12 cellular contexts compared by ENCODE assay signal in the genomic region with DNA sequence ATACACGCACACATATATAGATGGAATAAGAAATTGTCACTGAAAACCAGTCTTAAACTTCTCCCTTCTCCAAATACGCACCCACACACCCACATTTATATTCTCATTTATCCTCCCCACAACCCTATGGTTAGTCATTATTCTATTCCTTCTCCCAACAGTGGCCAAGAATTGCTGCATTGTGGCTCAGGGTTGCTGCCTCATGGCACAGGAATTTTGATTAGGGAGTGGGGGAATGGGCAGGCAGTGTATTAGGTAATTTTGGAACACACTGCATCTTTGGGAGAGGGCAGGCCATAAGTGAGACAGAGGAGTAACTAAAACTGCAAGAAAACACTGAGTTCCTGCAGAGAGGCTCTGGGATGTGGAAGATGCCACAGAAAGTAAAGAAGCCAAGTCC. TPM values are rescaled to one million over a fixed set of nuclear protein-coding genes. Genes with fewer than 3 reads are reported as not detected.
A peak's percentile ranks its signal among the peaks of the same experiment; 100 is the strongest.
DNase-seq lines count a peak whose midpoint lies in the region; ATAC-seq and TF ChIP-seq lines count a peak whose summit lies in the region.
"Had no signal": no experiment of that assay in that cellular context is flagged by ENCODE, and none has a peak within 500 bp of the region (broad histone marks: within the 10 kb centered on the region; RNA-seq: fewer than 3 reads in every experiment).

No MANE protein-coding gene starts in this region.

- ATAC-seq in HG03045 (IDR thresholded peaks at IDR 0.05; ENCODE audit: unreplicated experiment) = no peak
- ATAC-seq: activated CD8-positive, alpha-beta memory T cell treated with anti-CD3 and anti-CD28 coated beads, Interleukin-2, amount 10 ng/mL, durations not matched to agents 7 days and 5 days had no signal

- no TSS peak for BruUV-seq in MCF 10A (replicated peaks; lab: Mats Ljungman, UMichigan)

- TF ChIP-seq POLR2A in breast epithelium (IDR thresholded peaks at IDR 0.05) (no peak), esophagus muscularis mucosa (IDR thresholded peaks at IDR 0.05; ENCODE audit: low read depth) (no peak)

- no peaks in the 10 kb centered on the region for H3K9me3 ChIP-seq in breast epithelium
- no peaks in the 10 kb centered on the region for H3K9me3 ChIP-seq in esophagus muscularis mucosa

- peak overlapping the region; percentile 20 for H3K4me3 Mint-ChIP-seq in MCF 10A (ENCODE audit: unreplicated experiment)
- H3K4me3 Mint-ChIP-seq in CD14-positive monocyte = no peak overlapping the region
- H3K4me3 Mint-ChIP-seq: activated CD8-positive, alpha-beta memory T cell treated with anti-CD3 and anti-CD28 coated beads, Interleukin-2, amount 10 ng/mL, durations not matched to agents 7 days and 5 days had no signal

- peak overlapping the region; percentile 63 for H3K27ac Mint-ChIP-seq in MCF 10A (ENCODE audit: low read depth, unreplicated experiment)
- peak overlapping the region in 1 of 7 donors; percentile 10 for H3K27ac Mint-ChIP-seq in CD14-positive monocyte
- H3K27ac Mint-ChIP-seq: activated CD8-positive, alpha-beta memory T cell treated with anti-CD3 and anti-CD28 coated beads, Interleukin-2, amount 10 ng/mL, durations not matched to agents 7 days and 5 days had no signal

- H3K27ac ChIP-seq in breast epithelium = no peak overlapping the region
- H3K27ac ChIP-seq in esophagus muscularis mucosa (replicated peaks in 1 of 4) = no peak overlapping the region

- TF ChIP-seq CTCF in MCF 10A (IDR thresholded peaks at IDR 0.05; ENCODE audit: unreplicated experiment) = no peak
- TF ChIP-seq CTCF in breast epithelium (IDR thresholded peaks at IDR 0.05) = no peak
- no peak for TF ChIP-seq CTCF in esophagus muscularis mucosa (IDR thresholded peaks at IDR 0.05)
- TF ChIP-seq CTCF in CD14-positive monocyte (IDR thresholded peaks at IDR 0.05) = no peak

- peaks cover 13% of the 10 kb centered on the region for H3K9me3 Mint-ChIP-seq in MCF 10A (ENCODE audit: unreplicated experiment)
- peaks cover 0 to 11% (median 3%) of the 10 kb centered on the region in 7 donors for H3K9me3 Mint-ChIP-seq in CD14-positive monocyte

- TF ChIP-seq EP300 in esophagus muscularis mucosa (IDR thresholded peaks at IDR 0.05) = no peak

- H3K27me3 ChIP-seq in breast epithelium (no peaks in the 10 kb centered on the region), esophagus muscularis mucosa (no peaks in the 10 kb centered on the region)

- no peaks in the 10 kb centered on the region for H3K27me3 Mint-ChIP-seq in MCF 10A (ENCODE audit: insufficient read depth, unreplicated experiment)
- no peaks in the 10 kb centered on the region for H3K27me3 Mint-ChIP-seq in CD14-positive monocyte (ENCODE audit: low read depth in 3 of 3)
- H3K27me3 Mint-ChIP-seq: activated CD8-positive, alpha-beta memory T cell treated with anti-CD3 and anti-CD28 coated beads, Interleukin-2, amount 10 ng/mL, durations not matched to agents 7 days and 5 days had no signal

- no peaks in the 10 kb centered on the region for H3K4me1 ChIP-seq in breast epithelium
- no peaks in the 10 kb centered on the region for H3K4me1 ChIP-seq in esophagus muscularis mucosa

- H3K36me3 ChIP-seq in breast epithelium (no peaks in the 10 kb centered on the region), esophagus muscularis mucosa (peaks cover 0 to 27% (median 2%) of the 10 kb centered on the region in 4 donors)

- POLR2A ChIA-PET in MCF 10A (lab: Yijun Ruan, JAX) = interaction anchor here (0.6 to 1.2 kb wide), 3 partner anchors 9 to 39 kb away, joined by 3 read pairs; partner anchors contain the start of genes ARMC10 and FBXL13
- POLR2A ChIA-PET in HEK293T (lab: Yijun Ruan, JAX) = no interaction called here

- peaks cover 14% of the 10 kb centered on the region for H3K4me1 Mint-ChIP-seq in MCF 10A (ENCODE audit: insufficient read depth, unreplicated experiment)
- no peaks in the 10 kb centered on the region for H3K4me1 Mint-ChIP-seq in CD14-positive monocyte

- H3K4me3 ChIP-seq in breast epithelium (no peak overlapping the region), esophagus muscularis mucosa (no peak overlapping the region)

- intact Hi-C loops in MCF 10A (cut with micrococcal nuclease) = loop anchor here (1.0 kb wide), 1 partner anchor 36 kb away; the partner anchor contains the start of gene NAPEPLD
- intact Hi-C loops in breast epithelium (cut with DNase I; ENCODE audit: low total_unique reads) = no loop called here
- intact Hi-C loops in esophagus muscularis mucosa (cut with DNase I) = no loop called here
- intact Hi-C loops in CD14-positive monocyte (cut with micrococcal nuclease) = no loop called here

- WGBS in esophagus muscularis mucosa = 86% methylated on average over 2 of the region's 2 CpGs

- H3K36me3 Mint-ChIP-seq in MCF 10A (ENCODE audit: insufficient read depth, unreplicated experiment) = peaks cover 29% of the 10 kb centered on the region
- H3K36me3 Mint-ChIP-seq in CD14-positive monocyte = peaks cover 43 to 48% of the 10 kb centered on the region in 2 donors

- CTCF ChIA-PET in MCF 10A (lab: Yijun Ruan, JAX) (interaction anchor here (0.6 to 0.7 kb wide), 2 partner anchors 21 to 217 kb away, joined by 3 to 5 read pairs; no protein-coding TSS in a partner anchor), HEK293T (lab: Yijun Ruan, JAX) (no interaction called here)

- DNase-seq in MCF 10A (ENCODE audit: unreplicated experiment) (peak; percentile 93), breast epithelium (ENCODE audit: low spot score in 2 of 2) (no peak), amniotic epithelial cell (ENCODE audit: low read depth) (peak; percentile 93), foreskin melanocyte (peak; percentile 67), esophagus muscularis mucosa (ENCODE audit: extremely low spot score) (no peak), HEK293T (ENCODE audit: extremely low spot score) (no peak), CD14-positive monocyte (ENCODE audit: low spot score) (no peak)
- DNase-seq: 8988T; activated CD8-positive, alpha-beta memory T cell treated with anti-CD3 and anti-CD28 coated beads, Interleukin-2, amount 10 ng/mL, durations not matched to agents 7 days and 5 days; cerebellar nuclear complex; stimulated activated CD4-positive, alpha-beta T cell treated with anti-CD3 and anti-CD28 coated beads, Interleukin-4, amount 100 ng/mL, for 24 hours had no signal

TF ChIP-seq in HEK293T, 16 proteins besides CTCF, POLR2A, EP300 and RAD21:
- TF ChIP-seq BHLHE40 (IDR thresholded peaks at IDR 0.05; ENCODE audit: borderline replicate concordance) (no peak), TARDBP (IDR thresholded peaks at IDR 0.05) (no peak), L3MBTL2 (conservative IDR thresholded peaks at IDR 0.05) (no peak), LEF1 (IDR thresholded peaks at IDR 0.05; ENCODE audit: borderline replicate concordance) (no peak), FOXM1 (IDR thresholded peaks at IDR 0.05; ENCODE audit: borderline replicate concordance) (no peak), ZNF384 (IDR thresholded peaks at IDR 0.05) (no peak), CTBP1 (IDR thresholded peaks at IDR 0.05; ENCODE audit: borderline replicate concordance) (no peak), SUZ12 (IDR thresholded peaks at IDR 0.05) (no peak), FOXK2 (IDR thresholded peaks at IDR 0.05) (no peak), PKNOX1 (IDR thresholded peaks at IDR 0.05) (no peak), FOXA1 (IDR thresholded peaks at IDR 0.05) (no peak), HDGF (IDR thresholded peaks at IDR 0.05; ENCODE audit: borderline replicate concordance) (no peak), SP1 (IDR thresholded peaks at IDR 0.05) (no peak), NFRKB (IDR thresholded peaks at IDR 0.05) (no peak), ARNT (IDR thresholded peaks at IDR 0.05) (no peak), ELF4 (IDR thresholded peaks at IDR 0.05) (no peak)

RNA-seq across cellular contexts. Expression of gene NAPEPLD, which starts 35.7 kb away (rescaled TPM):
- total RNA-seq in MCF 10A (2022) = 5.8 and 6.1 TPM in 2 replicates
- total RNA-seq in breast epithelium = 10 to 100 TPM in 2 of 3 donors, 1 to 10 TPM in 1; 7.2 to 16.5 (median 12.1) TPM
- total RNA-seq in esophagus muscularis mucosa = 1 to 10 TPM; 4.7 to 8.7 (median 6.1) TPM
- polyA plus RNA-seq in CD14-positive monocyte = 1 to 10 TPM; 1.6 to 2.2 TPM

RNA-seq across cellular contexts. Expression of gene ARMC10, which starts 38.2 kb away (rescaled TPM):
- 43.4 and 52.0 TPM in 2 replicates for total RNA-seq in MCF 10A (2022)
- 10 to 100 TPM; 47.0 to 55.4 (median 49.8) TPM for total RNA-seq in breast epithelium
- total RNA-seq in esophagus muscularis mucosa = 10 to 100 TPM; 28.8 to 41.2 (median 37.2) TPM
- 10 to 100 TPM; 55.1 to 60.1 TPM for polyA plus RNA-seq in CD14-positive monocyte

RNA-seq across cellular contexts. Expression of gene FBXL13, which starts 38.6 kb away (rescaled TPM):
- total RNA-seq in MCF 10A (2022) = 0.35 and 0.74 TPM in 2 replicates
- total RNA-seq in breast epithelium = 1 to 10 TPM; 1.1 to 4.2 (median 3.3) TPM
- total RNA-seq in esophagus muscularis mucosa = 1 to 10 TPM in 2 of 4 donors, under 1 TPM in 2; 0.52 to 1.7 (median 1.1) TPM
- not detected for polyA plus RNA-seq in CD14-positive monocyte

Comparison
In these comparisons a context has a peak if more than half of its experiments do, and no peak if none do; other contexts are left out.
1. DNase-seq: peak in MCF 10A (single experiment), amniotic epithelial cell (single experiment) and foreskin melanocyte (single experiment); none in breast epithelium (0 of 2), esophagus muscularis mucosa (single experiment), HEK293T (single experiment) and CD14-positive monocyte (single experiment).